Comparison of ENCODE assay signal across 8 cellular contexts in genomic region chr4:140152760-140153418, GRCh38. TPM values are rescaled to one million over a fixed set of nuclear protein-coding genes. Genes with fewer than 3 reads are reported as not detected.
A peak's percentile ranks its signal among the peaks of the same experiment; 100 is the strongest.
DNase-seq lines count a peak whose midpoint lies in the region; ATAC-seq and TF ChIP-seq lines count a peak whose summit lies in the region.

No MANE protein-coding gene starts in this region.

- no peaks in the 10 kb centered on the region for H3K27me3 ChIP-seq in Panc1 (ENCODE audit: control insufficient read depth, insufficient read depth, low read length)
- no peaks in the 10 kb centered on the region for H3K27me3 ChIP-seq in neuronal stem cell (ENCODE audit: control insufficient read depth in 3 of 3, insufficient read depth in 3 of 3, low read depth in 1 of 3, low read length in 3 of 3)
- H3K27me3 ChIP-seq in tibial nerve, result no peaks in the 10 kb centered on the region

- peak overlapping the region; percentile 87 for H2BK15ac ChIP-seq in neuronal stem cell (ENCODE audit: low read length)

- intact Hi-C loops in Panc1 (cut with micrococcal nuclease; ENCODE audit: unreplicated experiment), result loop anchor here (5.0 to 10.0 kb wide), 3 partner anchors 56 to 418 kb away; no protein-coding TSS in a partner anchor

- peak overlapping the region; percentile 98 for H3K18ac ChIP-seq in neuronal stem cell (ENCODE audit: low read length)

- H3K9me3 ChIP-seq in Panc1 (ENCODE audit: control insufficient read depth, insufficient read depth, low read depth, low read length) (no peaks in the 10 kb centered on the region), neuronal stem cell (replicated peaks in 1 of 2; ENCODE audit: control insufficient read depth in 2 of 2, insufficient read depth in 1 of 2, low read depth in 1 of 2, low read length in 2 of 2) (no peaks in the 10 kb centered on the region), tibial nerve (no peaks in the 10 kb centered on the region)

- peak overlapping the region; percentile 92 for H2AK5ac ChIP-seq in neuronal stem cell (ENCODE audit: low read depth, low read length)

- H3K36me3 ChIP-seq in Panc1 (ENCODE audit: control insufficient read depth, insufficient read depth, low read length) (no peaks in the 10 kb centered on the region), neuronal stem cell (replicated peaks in 1 of 2; ENCODE audit: control insufficient read depth in 2 of 2, insufficient read depth in 2 of 2, low read length in 2 of 2) (no peaks in the 10 kb centered on the region), tibial nerve (no peaks in the 10 kb centered on the region)

- TF ChIP-seq EP300 in tibial nerve (IDR thresholded peaks at IDR 0.05), result no peak

- no peak overlapping the region for H4K91ac ChIP-seq in neuronal stem cell (ENCODE audit: low read depth, low read length, poor library complexity)

- peak overlapping the region; percentile 97 for H2BK120ac ChIP-seq in neuronal stem cell (ENCODE audit: low read depth, low read length)

- CTCF ChIA-PET in Panc1 (lab: Charles Lee), result no interaction called here

- peak overlapping the region; percentile 97 for H3K9ac ChIP-seq in neuronal stem cell (ENCODE audit: low read depth, low read length, poor library complexity)

- TSS peak; percentile 81 for BruUV-seq in Panc1 (replicated peaks; lab: Mats Ljungman, UMichigan)

- in situ Hi-C loops in Panc1 (cut with HindIII; ENCODE audit: low pct_unique_long_range_greater_than_20kb, low sequenced_read_pairs), result no loop called here

- no peak for TF ChIP-seq POLR2A in tibial nerve (IDR thresholded peaks at IDR 0.05)

- H2BK12ac ChIP-seq in neuronal stem cell (ENCODE audit: low read length), result peak overlapping the region; percentile 88

- DNase-seq in NCI-H1436 (lab: John Stamatoyannopoulos, UW) (peak; percentile 15), NCI-H1436 treated with DMSO at 0.1 percent for 48 hours (lab: John Stamatoyannopoulos, UW) (no peak), Panc1 (ENCODE audit: low read depth, low spot score) (no peak), glomerular visceral epithelial cell (ENCODE audit: extremely low spot score) (peak; percentile 29), neuronal stem cell (ENCODE audit: low spot score) (peak; percentile 33), tibial nerve (ENCODE audit: low spot score in 2 of 2) (peak; percentile 28 to 44), OCI-M2 (lab: John Stamatoyannopoulos, UW; ENCODE audit: unreplicated experiment) (no peak)
- peak; percentile 57 for DNase-seq in activated naive CD4-positive, alpha-beta T cell treated with anti-CD3 and anti-CD28 coated beads, Interleukin-2, amount 50 U/mL, for 16 hours

- H3K79me1 ChIP-seq in neuronal stem cell (ENCODE audit: low read depth, low read length), result peaks cover 4% of the 10 kb centered on the region

- WGBS in neuronal stem cell (ENCODE audit: extremely low coverage in 2 of 2, insufficient read length in 2 of 2, insufficient replicate concordance in 1 of 2), 2 donors, result no CpG with 5 or more reads among the region's 53 CpGs
- WGBS in tibial nerve, 2 donors, result 0 to 1% methylated on average over 26 to 37 of the region's 53 CpGs

- H3K4me1 ChIP-seq in Panc1 (ENCODE audit: control insufficient read depth, insufficient read depth, low read length), result peaks cover 19% of the 10 kb centered on the region
- H3K4me1 ChIP-seq in neuronal stem cell (ENCODE audit: control insufficient read depth in 2 of 2, insufficient read depth in 1 of 2, low read depth in 1 of 2, low read length in 2 of 2), result peaks cover 3 to 9% of the 10 kb centered on the region in 2 donors
- peaks cover 0 to 21% (median 1%) of the 10 kb centered on the region in 4 donors for H3K4me1 ChIP-seq in tibial nerve

- H2AFZ ChIP-seq in neuronal stem cell (ENCODE audit: low read length), result peak overlapping the region; percentile 85

- POLR2A ChIA-PET in Panc1 (lab: Charles Lee), result interaction anchor here (0.6 to 4.1 kb wide), 4 partner anchors 57 to 215 kb away, joined by 3 to 28 read pairs (median 7); no protein-coding TSS in a partner anchor

- peak overlapping the region; percentile 82 for H3K23ac ChIP-seq in neuronal stem cell (ENCODE audit: low read depth, low read length, poor library complexity)

- peak overlapping the region; percentile 98 for H2BK5ac ChIP-seq in neuronal stem cell (ENCODE audit: low read length)

- H3K4me2 ChIP-seq in neuronal stem cell (ENCODE audit: insufficient read depth, low read length, poor library complexity, severe bottlenecking), result peak overlapping the region; percentile 87

- ATAC-seq in Panc1, result no peak

- H4K8ac ChIP-seq in neuronal stem cell (ENCODE audit: low read depth, low read length), result no peak overlapping the region

- no peak for TF ChIP-seq CTCF in Panc1 (IDR thresholded peaks at IDR 0.05)
- TF ChIP-seq CTCF in tibial nerve (IDR thresholded peaks at IDR 0.05), result no peak

- H3K4me3 ChIP-seq in Panc1 (ENCODE audit: low read depth in 2 of 2, low read length in 2 of 2) (peak overlapping the region; percentile 82 to 95), neuronal stem cell (ENCODE audit: low read length in 2 of 2) (peak overlapping the region; percentile 97 to 98), tibial nerve (peak overlapping the region; percentile 79 to 94 (median 80))

- peak overlapping the region; percentile 99 for H3K14ac ChIP-seq in neuronal stem cell (ENCODE audit: low read length)

- H3K27ac ChIP-seq in Panc1 (ENCODE audit: low read length), result peak overlapping the region; percentile 89
- peak overlapping the region; percentile 99 for H3K27ac ChIP-seq in neuronal stem cell (replicated peaks; ENCODE audit: low read length)
- peak overlapping the region; percentile 92 to 100 (median 95) for H3K27ac ChIP-seq in tibial nerve

- no peak overlapping the region for H3K4ac ChIP-seq in neuronal stem cell (ENCODE audit: low read length)

RNA-seq across cellular contexts. Expression of gene MAML3, which starts 1.1 kb away (rescaled TPM):
- total RNA-seq in Panc1 (2021; ENCODE audit: unreplicated experiment), result 7.7 TPM
- polyA plus RNA-seq in Panc1 (2012; ENCODE audit: insufficient read length), result 7.1 TPM
- 12.3 TPM for polyA plus RNA-seq in neuronal stem cell (2013, experiment 1 of 2)
- polyA plus RNA-seq in neuronal stem cell (2013, experiment 2 of 2), result 12.9 TPM
- total RNA-seq in tibial nerve, result 10 to 100 TPM in 1 of 4 donors, 1 to 10 TPM in 3; 8.6 to 10.5 (median 9.4) TPM

Comparison
In these comparisons a context has a peak if more than half of its experiments do, and no peak if none do; other contexts are left out.
1. DNase-seq: peak in NCI-H1436 (single experiment), activated naive CD4-positive, alpha-beta T cell treated with anti-CD3 and anti-CD28 coated beads, Interleukin-2, amount 50 U/mL, for 16 hours (single experiment), glomerular visceral epithelial cell (single experiment), neuronal stem cell (single experiment) and tibial nerve (2 of 2); none in NCI-H1436 treated with DMSO at 0.1 percent for 48 hours (single experiment), Panc1 (single experiment) and OCI-M2 (single experiment).
2. Peak in every context shown above with its lines, with median percentiles within 50 percentile points of each other: H3K27ac ChIP-seq and H3K4me3 ChIP-seq.